In genomic region chr17:49315974-49316570, GRCh38 we compare ENCODE assay signal across 7 cellular contexts. TPM values are rescaled to one million over a fixed set of nuclear protein-coding genes. Genes with fewer than 3 reads are reported as not detected.
A peak's percentile ranks its signal among the peaks of the same experiment; 100 is the strongest.
DNase-seq lines count a peak whose midpoint lies in the region; ATAC-seq, FAIRE-seq and TF ChIP-seq lines count a peak whose summit lies in the region.

No MANE protein-coding gene starts in this region.

- TF ChIP-seq POLR2A in GM12891 (IDR thresholded peaks at IDR 0.05; ENCODE audit: low read depth, low read length) (no peak), NB4 (IDR thresholded peaks at IDR 0.05; ENCODE audit: extremely low read depth, insufficient read length) (no peak)

- H3K4me3 ChIP-seq in NB4 (ENCODE audit: low read depth, low read length) = no peak overlapping the region
- H3K4me3 ChIP-seq in cardiac fibroblast (replicated peaks in 1 of 2; ENCODE audit: low read depth in 2 of 2, low read length in 2 of 2) = no peak overlapping the region

- peaks cover 4% of the 10 kb centered on the region for H3K4me1 Mint-ChIP-seq in type B pancreatic cell (ENCODE audit: unreplicated experiment)

- H3K27me3 Mint-ChIP-seq in type B pancreatic cell = no peaks in the 10 kb centered on the region

- TF ChIP-seq CTCF in NB4 (IDR thresholded peaks at IDR 0.05; ENCODE audit: low read depth, low read length) (no peak), cardiac fibroblast (IDR thresholded peaks at IDR 0.05; ENCODE audit: low read depth, low read length) (no peak), type B pancreatic cell (conservative IDR thresholded peaks at IDR 0.05) (no peak)

- no peak for DNase-seq in GM12891 (ENCODE audit: insufficient read length, low spot score)
- DNase-seq in NB4 (ENCODE audit: low read depth) = peak; percentile 35
- DNase-seq in cardiac fibroblast (ENCODE audit: low read depth in 2 of 2) = peak; percentile 5 to 47
- peak; percentile 32 for DNase-seq in renal cortical epithelial cell (ENCODE audit: low read depth)
- no peak for DNase-seq in posterior vena cava (ENCODE audit: low spot score)
- no peak for DNase-seq in type B pancreatic cell (ENCODE audit: extremely low spot score, unreplicated experiment)

- FAIRE-seq in GM12891 (lab: Jason Lieb, UNC) = peak; percentile 5

- ATAC-seq in GM21423 (IDR thresholded peaks at IDR 0.05; ENCODE audit: unreplicated experiment) = no peak

- H3K27ac Mint-ChIP-seq in type B pancreatic cell = no peak overlapping the region

- no peaks in the 10 kb centered on the region for H3K36me3 Mint-ChIP-seq in type B pancreatic cell

- H3K4me3 Mint-ChIP-seq in type B pancreatic cell = no peak overlapping the region

- no peaks in the 10 kb centered on the region for H3K9me3 Mint-ChIP-seq in type B pancreatic cell

- intact Hi-C loops in posterior vena cava (cut with DNase I) = loop anchor here (2.0 to 10.0 kb wide), 2 partner anchors 79 to 239 kb away; no protein-coding TSS in a partner anchor

TF ChIP-seq in GM12891, 5 proteins besides CTCF, POLR2A, EP300 and RAD21:
- TF ChIP-seq PAX5 (IDR thresholded peaks at IDR 0.05; ENCODE audit: insufficient read depth, low read length, severe bottlenecking) = no peak
- no peak for TF ChIP-seq SPI1 (IDR thresholded peaks at IDR 0.05; ENCODE audit: low read depth, low read length)
- no peak for TF ChIP-seq TAF1 (IDR thresholded peaks at IDR 0.05; ENCODE audit: low read depth, low read length)
- no peak for TF ChIP-seq POLR2AphosphoS5 (IDR thresholded peaks at IDR 0.05; ENCODE audit: low read depth, low read length)
- TF ChIP-seq POU2F2 (IDR thresholded peaks at IDR 0.05; ENCODE audit: low read depth, low read length) = no peak

RNA-seq across cellular contexts. Expression of gene ZNF652, which starts 46.0 kb away (rescaled TPM):
- 1.3 TPM for polyA plus RNA-seq in GM12891 (2012; ENCODE audit: low read depth, missing spikeins)
- total RNA-seq in renal cortical epithelial cell (11.5 and 28.4 TPM in 2 replicates), posterior vena cava (10 to 100 TPM; 39.0 to 40.9 TPM), type B pancreatic cell (ENCODE audit: low replicate concordance) (39.6 and 42.3 TPM in 2 replicates)

Comparison
In these comparisons a context has a peak if more than half of its experiments do, and no peak if none do; other contexts are left out.
1. DNase-seq: peak in NB4 (single experiment), cardiac fibroblast (2 of 2) and renal cortical epithelial cell (single experiment); none in GM12891 (single experiment), posterior vena cava (single experiment) and type B pancreatic cell (single experiment).